In genomic region chr18:21584391-21584790, GRCh38 we compare ENCODE assay signal across 28 cellular contexts.
"Had no signal": no experiment of that assay in that cellular context is flagged by ENCODE, and none has a peak within 500 bp of the region (broad histone marks: within the 10 kb centered on the region; RNA-seq: fewer than 3 reads in every experiment).

No MANE protein-coding gene starts in this region.

- H3K27ac Mint-ChIP-seq: neural progenitor cell; stimulated activated memory B cell treated with anti-CD40 and anti-IgM and Interleukin-4, amounts not matched to agents 10 μg/mL and 1 μg/mL and 100 μg/mL, for 72 hours had no signal

- DNase-seq: hypothalamus; immature natural killer cell; kidney; left colon; lower lobe of right lung; mammary epithelial cell; mesenchymal stem cell; natural killer cell; nephron progenitor cell; occipital lobe; stimulated activated CD4-positive, alpha-beta T cell treated with anti-CD3 and anti-CD28 coated beads, Interleukin-12 subunit alpha, Interleukin-12 subunit beta, amount 100 ng/mL, for 4 hours; stimulated activated CD4-positive, alpha-beta T cell treated with anti-CD3 and anti-CD28 coated beads, Interleukin-15, amount 100 ng/mL, for 24 hours; stimulated activated CD4-positive, alpha-beta T cell treated with anti-CD3 and anti-CD28 coated beads, Interleukin-2, amount 100 ng/mL, for 24 hours; stimulated activated CD4-positive, alpha-beta T cell treated with anti-CD3 and anti-CD28 coated beads, Interleukin-4, amount 100 ng/mL, for 1 hour; stimulated activated naive CD4-positive, alpha-beta T cell treated with Interleukin-2 at 50 U/mL for 16 hours; stimulated activated naive CD8-positive, alpha-beta T cell treated with anti-CD3 and anti-CD28 coated beads, Interleukin-15, amount 100 ng/mL, for 72 hours; substantia nigra; upper lobe of left lung had no signal

- H3K4me3 ChIP-seq: left lung, lower lobe of right lung, neural progenitor cell, right atrium auricular region, skin epidermis, tibial nerve, upper lobe of left lung, vagina had no signal

- H3K36me3 ChIP-seq: neural progenitor cell, vagina had no signal

- H3K27ac ChIP-seq: left lung, lower lobe of right lung, neural progenitor cell, neutrophil, parathyroid adenoma, right atrium auricular region, skin epidermis, tibial nerve, upper lobe of left lung, vagina had no signal

- H3K4me2 ChIP-seq: neural progenitor cell had no signal

- ATAC-seq: left colon; left lung; lower lobe of right lung; natural killer cell; sciatic nerve; stimulated activated memory B cell treated with anti-CD40 and anti-IgM and Interleukin-4, amounts not matched to agents 10 μg/mL and 1 μg/mL and 100 μg/mL, for 72 hours; stimulated activated naive CD8-positive, alpha-beta T cell treated with anti-CD3 and anti-CD28 coated beads, Interleukin-15, amount 100 ng/mL, for 72 hours had no signal

- H3K27me3 Mint-ChIP-seq: stimulated activated memory B cell treated with anti-CD40 and anti-IgM and Interleukin-4, amounts not matched to agents 10 μg/mL and 1 μg/mL and 100 μg/mL, for 72 hours; stimulated activated naive CD8-positive, alpha-beta T cell treated with anti-CD3 and anti-CD28 coated beads, Interleukin-15, amount 100 ng/mL, for 72 hours had no signal

- H3K4me3 Mint-ChIP-seq: immature natural killer cell; natural killer cell; nephron progenitor cell; neural progenitor cell; stimulated activated memory B cell treated with anti-CD40 and anti-IgM and Interleukin-4, amounts not matched to agents 10 μg/mL and 1 μg/mL and 100 μg/mL, for 72 hours; stimulated activated naive CD8-positive, alpha-beta T cell treated with anti-CD3 and anti-CD28 coated beads, Interleukin-15, amount 100 ng/mL, for 72 hours had no signal

- H3K36me3 Mint-ChIP-seq: natural killer cell had no signal

- H3K27me3 ChIP-seq: left lung, neural progenitor cell, neutrophil, right atrium auricular region, tibial nerve, upper lobe of left lung, vagina had no signal

- H3K9me3 Mint-ChIP-seq: immature natural killer cell; natural killer cell; stimulated activated memory B cell treated with anti-CD40 and anti-IgM and Interleukin-4, amounts not matched to agents 10 μg/mL and 1 μg/mL and 100 μg/mL, for 72 hours; stimulated activated naive CD8-positive, alpha-beta T cell treated with anti-CD3 and anti-CD28 coated beads, Interleukin-15, amount 100 ng/mL, for 72 hours had no signal

- H2AFZ ChIP-seq: neural progenitor cell, parathyroid adenoma had no signal

- H3K4me1 ChIP-seq: left lung, lower lobe of right lung, neural progenitor cell, parathyroid adenoma, right atrium auricular region, tibial nerve, upper lobe of left lung, vagina had no signal

- H3K9me3 ChIP-seq: left lung, lower lobe of right lung, neutrophil, upper lobe of left lung, vagina had no signal

- H3K4me1 Mint-ChIP-seq: nephron progenitor cell, neural progenitor cell had no signal
